ENCODE assay signal across 8 cellular contexts in genomic region chr22:31230155-31230870, GRCh38. TPM values are rescaled to one million over a fixed set of nuclear protein-coding genes. Genes with fewer than 3 reads are reported as not detected.
DNase-seq lines count a peak whose midpoint lies in the region; ATAC-seq, FAIRE-seq and TF ChIP-seq lines count a peak whose summit lies in the region.

No MANE protein-coding gene starts in this region.

- peak in 1 of 2 donors; percentile 15 for ATAC-seq in activated T-cell treated with anti-CD3 and anti-CD28 coated beads, Interleukin-2, amount 50 U/mL, for 72 hours (replicated peaks in 1 of 2)
- ATAC-seq in lung (ENCODE audit: insufficient read depth, low FRiP score) (peak; percentile 55), GM21737 (IDR thresholded peaks at IDR 0.05; ENCODE audit: unreplicated experiment) (no peak), GM18867 (IDR thresholded peaks at IDR 0.05; ENCODE audit: unreplicated experiment) (no peak)

- no peaks in the 10 kb centered on the region for H3K9me3 Mint-ChIP-seq in activated T-cell treated with anti-CD3 and anti-CD28 coated beads, Interleukin-2, amount 50 U/mL, for 72 hours
- no peaks in the 10 kb centered on the region for H3K9me3 Mint-ChIP-seq in astrocyte (ENCODE audit: unreplicated experiment)

- H3K36me3 ChIP-seq in astrocyte (ENCODE audit: insufficient read depth, low read length) (peaks cover 2% of the 10 kb centered on the region), lung (ENCODE audit: control insufficient read depth in 2 of 2, insufficient read depth in 2 of 2, low read length in 2 of 2) (peaks cover 4 to 16% of the 10 kb centered on the region in 2 donors), urinary bladder (ENCODE audit: insufficient read depth) (no peaks in the 10 kb centered on the region), brain microvascular endothelial cell (replicated peaks) (no peaks in the 10 kb centered on the region)

- H3K4me1 Mint-ChIP-seq in activated T-cell treated with anti-CD3 and anti-CD28 coated beads, Interleukin-2, amount 50 U/mL, for 72 hours (ENCODE audit: low read depth): peaks cover 28% of the 10 kb centered on the region
- peaks cover 37% of the 10 kb centered on the region for H3K4me1 Mint-ChIP-seq in astrocyte (ENCODE audit: low read depth, unreplicated experiment)

- peak overlapping the region in 1 of 2 donors; percentile 40 for H3K4me3 Mint-ChIP-seq in activated T-cell treated with anti-CD3 and anti-CD28 coated beads, Interleukin-2, amount 50 U/mL, for 72 hours
- H3K4me3 Mint-ChIP-seq in astrocyte (ENCODE audit: unreplicated experiment): peak overlapping the region; percentile 52

- no peak overlapping the region for H3K9ac ChIP-seq in astrocyte (ENCODE audit: low read length)

- TF ChIP-seq CTCF in astrocyte (IDR thresholded peaks at IDR 0.05; ENCODE audit: insufficient read depth, low read depth, low read length) (no peak), lung (IDR thresholded peaks at IDR 0.05; ENCODE audit: control extremely low read depth, extremely low read depth) (no peak), brain microvascular endothelial cell (IDR thresholded peaks at IDR 0.05; ENCODE audit: low read depth, low read length, missing control alignments) (no peak)

- H3K36me3 Mint-ChIP-seq in activated T-cell treated with anti-CD3 and anti-CD28 coated beads, Interleukin-2, amount 50 U/mL, for 72 hours (ENCODE audit: insufficient read depth in 2 of 2): peaks cover 3 to 12% of the 10 kb centered on the region in 2 donors
- H3K36me3 Mint-ChIP-seq in astrocyte (ENCODE audit: low read depth, unreplicated experiment): peaks cover 7% of the 10 kb centered on the region

- H3K4me1 ChIP-seq in astrocyte (ENCODE audit: insufficient read depth, low read length) (no peaks in the 10 kb centered on the region), lung (ENCODE audit: control insufficient read depth in 2 of 2, insufficient read depth in 2 of 2, low read length in 2 of 2) (peaks cover 4 to 14% of the 10 kb centered on the region in 2 donors), urinary bladder (ENCODE audit: insufficient read depth) (no peaks in the 10 kb centered on the region)

- peak overlapping the region; percentile 94 for H3K27ac Mint-ChIP-seq in activated T-cell treated with anti-CD3 and anti-CD28 coated beads, Interleukin-2, amount 50 U/mL, for 72 hours
- peak overlapping the region; percentile 60 for H3K27ac Mint-ChIP-seq in astrocyte (ENCODE audit: unreplicated experiment)

- H3K27ac ChIP-seq in astrocyte (ENCODE audit: low read depth, low read length) (no peak overlapping the region), lung (ENCODE audit: low read depth in 1 of 2, low read length in 1 of 2) (peak overlapping the region; percentile 79 to 97), urinary bladder (ENCODE audit: low read depth) (peak overlapping the region; percentile 16), brain microvascular endothelial cell (no peak overlapping the region)

- H3K27me3 ChIP-seq in astrocyte (ENCODE audit: insufficient read depth, low read length) (no peaks in the 10 kb centered on the region), lung (ENCODE audit: control insufficient read depth, insufficient read depth) (no peaks in the 10 kb centered on the region), brain microvascular endothelial cell (replicated peaks) (no peaks in the 10 kb centered on the region)

- no peak for DNase-seq in activated T-cell treated with anti-CD3 and anti-CD28 coated beads, Interleukin-2, amount 50 U/mL, for 72 hours
- no peak for DNase-seq in activated T-cell treated with anti-CD3 and anti-CD28 coated beads, Interleukin-2, amount 50 U/mL, for 48 hours
- DNase-seq in astrocyte (ENCODE audit: low read depth) (no peak), lung (ENCODE audit: low spot score) (no peak), brain microvascular endothelial cell (no peak)

- H3K4me2 ChIP-seq in astrocyte (ENCODE audit: low read length): no peak overlapping the region

- H3K9me3 ChIP-seq in astrocyte (ENCODE audit: insufficient read depth, low read depth, low read length): no peaks in the 10 kb centered on the region
- no peaks in the 10 kb centered on the region for H3K9me3 ChIP-seq in lung (ENCODE audit: control insufficient read depth in 2 of 2, insufficient read depth in 1 of 2, low read length in 1 of 2)

- H3K79me2 ChIP-seq in astrocyte (ENCODE audit: insufficient read depth, low read length): no peaks in the 10 kb centered on the region

- no peak for FAIRE-seq in astrocyte (lab: Jason Lieb, UNC)

- H3K4me3 ChIP-seq in astrocyte (ENCODE audit: insufficient read depth, low read depth, low read length) (no peak overlapping the region), lung (no peak overlapping the region), urinary bladder (ENCODE audit: low read depth, low read length) (no peak overlapping the region), brain microvascular endothelial cell (ENCODE audit: low read depth, low read length) (no peak overlapping the region)

- no peaks in the 10 kb centered on the region for H4K20me1 ChIP-seq in astrocyte (ENCODE audit: insufficient read depth, low read length)

- no peaks in the 10 kb centered on the region for H3K27me3 Mint-ChIP-seq in activated T-cell treated with anti-CD3 and anti-CD28 coated beads, Interleukin-2, amount 50 U/mL, for 72 hours (ENCODE audit: low read depth)
- no peaks in the 10 kb centered on the region for H3K27me3 Mint-ChIP-seq in astrocyte (ENCODE audit: low read depth, unreplicated experiment)

- 25 to 37% methylated on average over 6 of the region's 6 CpGs for WGBS in lung, 2 donors
- WGBS in urinary bladder: 76% methylated on average over 6 of the region's 6 CpGs

- H2AFZ ChIP-seq in astrocyte (ENCODE audit: low read depth, low read length): no peak overlapping the region

- in situ Hi-C loops in brain microvascular endothelial cell (cut with HindIII; ENCODE audit: low pct_ligation_motif_present, low sequenced_read_pairs): no loop called here

RNA-seq across cellular contexts. Expression of gene LIMK2, which starts 18.2 kb away (rescaled TPM):
- 10 to 100 TPM; 36.2 to 37.0 TPM for total RNA-seq in activated T-cell treated with anti-CD3 and anti-CD28 coated beads, Interleukin-2, amount 50 U/mL, for 72 hours
- 128 and 136 TPM in 2 replicates for total RNA-seq in astrocyte
- 10 to 100 TPM; 80.0 to 82.8 TPM for total RNA-seq in lung
- polyA plus RNA-seq in lung: 100 to 1,000 TPM in 1 of 2 donors, 10 to 100 TPM in 1; 27.3 to 113 TPM
- 31.5 TPM for total RNA-seq in urinary bladder
- 16.3 TPM for polyA plus RNA-seq in urinary bladder

Comparison
In these comparisons a context has a peak if more than half of its experiments do, and no peak if none do; other contexts are left out.
1. H3K27ac ChIP-seq: peak in lung (2 of 2) and urinary bladder (single experiment); none in astrocyte (single experiment) and brain microvascular endothelial cell (single experiment).